ENCODE assay signal across 1 cellular context in the genomic region with DNA sequence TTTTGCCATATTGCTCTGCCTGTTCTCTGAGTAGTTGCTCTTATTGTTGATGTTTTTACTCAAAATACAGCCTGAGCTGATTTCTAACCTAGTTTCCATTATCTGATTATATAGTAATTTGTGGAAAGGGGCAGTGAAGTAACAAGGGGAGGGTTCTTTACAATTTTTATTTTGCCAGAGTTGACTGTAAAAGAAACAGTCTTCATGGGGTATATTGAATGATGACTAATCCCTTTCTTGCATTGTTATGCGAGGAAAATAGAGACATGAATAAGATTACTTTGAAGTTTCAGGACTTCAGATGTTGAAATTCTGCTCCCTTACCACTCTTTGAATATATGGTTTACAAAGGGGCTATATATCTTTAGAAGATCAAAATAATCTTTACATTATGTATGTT.
TF ChIP-seq lines count a peak whose summit lies in the region.

No MANE protein-coding gene starts in this region.

TF ChIP-seq in GM23338, 12 proteins besides CTCF, POLR2A, EP300 and RAD21 (continued from another document):
- no peak for TF ChIP-seq POLR2AphosphoS5 (IDR thresholded peaks at IDR 0.05; ENCODE audit: low read depth)
- TF ChIP-seq CREB1 (CRISPR knock-in tag; IDR thresholded peaks at IDR 0.05; ENCODE audit: low read depth): no peak
- no peak for TF ChIP-seq JUNB (IDR thresholded peaks at IDR 0.05; ENCODE audit: unreplicated experiment)
- TF ChIP-seq, protein P1, sequence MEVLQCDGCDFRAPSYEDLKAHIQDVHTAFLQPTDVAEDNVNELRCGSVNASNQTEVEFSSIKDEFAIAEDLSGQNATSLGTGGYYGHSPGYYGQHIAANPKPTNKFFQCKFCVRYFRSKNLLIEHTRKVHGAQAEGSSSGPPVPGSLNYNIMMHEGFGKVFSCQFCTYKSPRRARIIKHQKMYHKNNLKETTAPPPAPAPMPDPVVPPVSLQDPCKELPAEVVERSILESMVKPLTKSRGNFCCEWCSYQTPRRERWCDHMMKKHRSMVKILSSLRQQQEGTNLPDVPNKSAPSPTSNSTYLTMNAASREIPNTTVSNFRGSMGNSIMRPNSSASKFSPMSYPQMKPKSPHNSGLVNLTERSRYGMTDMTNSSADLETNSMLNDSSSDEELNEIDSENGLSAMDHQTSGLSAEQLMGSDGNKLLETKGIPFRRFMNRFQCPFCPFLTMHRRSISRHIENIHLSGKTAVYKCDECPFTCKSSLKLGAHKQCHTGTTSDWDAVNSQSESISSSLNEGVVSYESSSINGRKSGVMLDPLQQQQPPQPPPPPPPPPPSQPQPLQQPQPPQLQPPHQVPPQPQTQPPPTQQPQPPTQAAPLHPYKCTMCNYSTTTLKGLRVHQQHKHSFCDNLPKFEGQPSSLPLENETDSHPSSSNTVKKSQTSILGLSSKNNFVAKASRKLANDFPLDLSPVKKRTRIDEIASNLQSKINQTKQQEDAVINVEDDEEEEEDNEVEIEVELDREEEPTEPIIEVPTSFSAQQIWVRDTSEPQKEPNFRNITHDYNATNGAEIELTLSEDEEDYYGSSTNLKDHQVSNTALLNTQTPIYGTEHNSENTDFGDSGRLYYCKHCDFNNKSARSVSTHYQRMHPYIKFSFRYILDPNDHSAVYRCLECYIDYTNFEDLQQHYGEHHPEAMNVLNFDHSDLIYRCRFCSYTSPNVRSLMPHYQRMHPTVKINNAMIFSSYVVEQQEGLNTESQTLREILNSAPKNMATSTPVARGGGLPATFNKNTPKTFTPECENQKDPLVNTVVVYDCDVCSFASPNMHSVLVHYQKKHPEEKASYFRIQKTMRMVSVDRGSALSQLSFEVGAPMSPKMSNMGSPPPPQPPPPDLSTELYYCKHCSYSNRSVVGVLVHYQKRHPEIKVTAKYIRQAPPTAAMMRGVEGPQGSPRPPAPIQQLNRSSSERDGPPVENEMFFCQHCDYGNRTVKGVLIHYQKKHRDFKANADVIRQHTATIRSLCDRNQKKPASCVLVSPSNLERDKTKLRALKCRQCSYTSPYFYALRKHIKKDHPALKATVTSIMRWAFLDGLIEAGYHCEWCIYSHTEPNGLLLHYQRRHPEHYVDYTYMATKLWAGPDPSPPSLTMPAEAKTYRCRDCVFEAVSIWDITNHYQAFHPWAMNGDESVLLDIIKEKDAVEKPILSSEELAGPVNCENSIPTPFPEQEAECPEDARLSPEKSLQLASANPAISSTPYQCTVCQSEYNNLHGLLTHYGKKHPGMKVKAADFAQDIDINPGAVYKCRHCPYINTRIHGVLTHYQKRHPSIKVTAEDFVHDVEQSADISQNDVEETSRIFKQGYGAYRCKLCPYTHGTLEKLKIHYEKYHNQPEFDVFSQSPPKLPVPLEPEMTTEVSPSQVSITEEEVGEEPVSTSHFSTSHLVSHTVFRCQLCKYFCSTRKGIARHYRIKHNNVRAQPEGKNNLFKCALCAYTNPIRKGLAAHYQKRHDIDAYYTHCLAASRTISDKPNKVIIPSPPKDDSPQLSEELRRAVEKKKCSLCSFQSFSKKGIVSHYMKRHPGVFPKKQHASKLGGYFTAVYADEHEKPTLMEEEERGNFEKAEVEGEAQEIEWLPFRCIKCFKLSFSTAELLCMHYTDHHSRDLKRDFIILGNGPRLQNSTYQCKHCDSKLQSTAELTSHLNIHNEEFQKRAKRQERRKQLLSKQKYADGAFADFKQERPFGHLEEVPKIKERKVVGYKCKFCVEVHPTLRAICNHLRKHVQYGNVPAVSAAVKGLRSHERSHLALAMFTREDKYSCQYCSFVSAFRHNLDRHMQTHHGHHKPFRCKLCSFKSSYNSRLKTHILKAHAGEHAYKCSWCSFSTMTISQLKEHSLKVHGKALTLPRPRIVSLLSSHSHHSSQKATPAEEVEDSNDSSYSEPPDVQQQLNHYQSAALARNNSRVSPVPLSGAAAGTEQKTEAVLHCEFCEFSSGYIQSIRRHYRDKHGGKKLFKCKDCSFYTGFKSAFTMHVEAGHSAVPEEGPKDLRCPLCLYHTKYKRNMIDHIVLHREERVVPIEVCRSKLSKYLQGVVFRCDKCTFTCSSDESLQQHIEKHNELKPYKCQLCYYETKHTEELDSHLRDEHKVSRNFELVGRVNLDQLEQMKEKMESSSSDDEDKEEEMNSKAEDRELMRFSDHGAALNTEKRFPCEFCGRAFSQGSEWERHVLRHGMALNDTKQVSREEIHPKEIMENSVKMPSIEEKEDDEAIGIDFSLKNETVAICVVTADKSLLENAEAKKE (CRISPR knock-in tag; IDR thresholded peaks at IDR 0.05): no peak
- no peak for TF ChIP-seq ZNF114 (CRISPR knock-in tag; IDR thresholded peaks at IDR 0.05)
- no peak for TF ChIP-seq EZH2 (IDR thresholded peaks at IDR 0.05; ENCODE audit: low read depth, unreplicated experiment)
- TF ChIP-seq, protein P2, sequence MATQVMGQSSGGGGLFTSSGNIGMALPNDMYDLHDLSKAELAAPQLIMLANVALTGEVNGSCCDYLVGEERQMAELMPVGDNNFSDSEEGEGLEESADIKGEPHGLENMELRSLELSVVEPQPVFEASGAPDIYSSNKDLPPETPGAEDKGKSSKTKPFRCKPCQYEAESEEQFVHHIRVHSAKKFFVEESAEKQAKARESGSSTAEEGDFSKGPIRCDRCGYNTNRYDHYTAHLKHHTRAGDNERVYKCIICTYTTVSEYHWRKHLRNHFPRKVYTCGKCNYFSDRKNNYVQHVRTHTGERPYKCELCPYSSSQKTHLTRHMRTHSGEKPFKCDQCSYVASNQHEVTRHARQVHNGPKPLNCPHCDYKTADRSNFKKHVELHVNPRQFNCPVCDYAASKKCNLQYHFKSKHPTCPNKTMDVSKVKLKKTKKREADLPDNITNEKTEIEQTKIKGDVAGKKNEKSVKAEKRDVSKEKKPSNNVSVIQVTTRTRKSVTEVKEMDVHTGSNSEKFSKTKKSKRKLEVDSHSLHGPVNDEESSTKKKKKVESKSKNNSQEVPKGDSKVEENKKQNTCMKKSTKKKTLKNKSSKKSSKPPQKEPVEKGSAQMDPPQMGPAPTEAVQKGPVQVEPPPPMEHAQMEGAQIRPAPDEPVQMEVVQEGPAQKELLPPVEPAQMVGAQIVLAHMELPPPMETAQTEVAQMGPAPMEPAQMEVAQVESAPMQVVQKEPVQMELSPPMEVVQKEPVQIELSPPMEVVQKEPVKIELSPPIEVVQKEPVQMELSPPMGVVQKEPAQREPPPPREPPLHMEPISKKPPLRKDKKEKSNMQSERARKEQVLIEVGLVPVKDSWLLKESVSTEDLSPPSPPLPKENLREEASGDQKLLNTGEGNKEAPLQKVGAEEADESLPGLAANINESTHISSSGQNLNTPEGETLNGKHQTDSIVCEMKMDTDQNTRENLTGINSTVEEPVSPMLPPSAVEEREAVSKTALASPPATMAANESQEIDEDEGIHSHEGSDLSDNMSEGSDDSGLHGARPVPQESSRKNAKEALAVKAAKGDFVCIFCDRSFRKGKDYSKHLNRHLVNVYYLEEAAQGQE (IDR thresholded peaks at IDR 0.05; ENCODE audit: unreplicated experiment): no peak
- no peak for TF ChIP-seq EZH2phosphoT487 (IDR thresholded peaks at IDR 0.05; ENCODE audit: unreplicated experiment)
